Comparison of ENCODE assay signal across 34 cellular contexts in genomic region chr3:66539466-66539989, GRCh38.
"Had no signal": no experiment of that assay in that cellular context is flagged by ENCODE, and none has a peak within 500 bp of the region (broad histone marks: within the 10 kb centered on the region; RNA-seq: fewer than 3 reads in every experiment).

No MANE protein-coding gene starts in this region.

- H3K27ac ChIP-seq: adrenal gland, Peyer's patch, VCaP had no signal

- H3K27me3 ChIP-seq: adrenal gland, Peyer's patch had no signal

- DNase-seq: activated B cell treated with CpG ODN at 0.5 μM for 24 hours; activated CD4-positive, alpha-beta memory T cell treated with anti-CD3 and anti-CD28 coated beads for 36 hours; activated CD4-positive, alpha-beta T cell treated with anti-CD3 and anti-CD28 coated beads for 4 hours; activated CD4-positive, alpha-beta T cell treated with anti-CD3 and anti-CD28 coated beads, Interleukin-2, amount 50 U/mL, for 1 hour; activated CD4-positive, CD25-positive, alpha-beta regulatory T cell treated with anti-CD3 and anti-CD28 coated beads, Interleukin-2, amount 50 U/mL, for 72 hours; activated CD8-positive, alpha-beta memory T cell treated with anti-CD3 and anti-CD28 coated beads, Interleukin-2, amount 50 U/mL, for 4 hours; activated gamma-delta T cell treated with Interleukin-2 at 50 U/mL for 16 hours; activated naive CD4-positive, alpha-beta T cell treated with anti-CD3 and anti-CD28 coated beads for 36 hours; activated T-cell treated with anti-CD3 and anti-CD28 coated beads for 4 hours; activated T-cell treated with anti-CD3 and anti-CD28 coated beads, Interleukin-2, amount 50 U/mL, for 4 hours; adrenal gland; caudate nucleus; cerebellar nuclear complex; KG1; MM.1S; NCI-H1105; NCI-H1417 treated with DMSO at 0.1 percent for 48 hours; NCI-H187 treated with DMSO at 0.1 percent for 48 hours; NCI-H2081; NCI-H2171 treated with DMSO at 0.1 percent for 48 hours; NCI-H345; NCI-H510A; NCI-H526; NCI-H748 treated with DMSO at 0.1 percent for 48 hours; NK-92 treated with Interleukin-12 subunit alpha and Interleukin-12 subunit beta, amount 100 ng/mL, for 24 hours; PC-3; Peyer's patch; RPMI8226; SHP77 treated with DMSO at 0.1 percent for 48 hours; SW 1271; T-helper 1 cell; T-helper 2 cell; T-helper 9 cell had no signal

- H3K36me3 ChIP-seq: adrenal gland, Peyer's patch had no signal

- H3K4me3 ChIP-seq: adrenal gland, Peyer's patch had no signal

- H3K9me3 ChIP-seq: adrenal gland, Peyer's patch had no signal

- H3K4me1 ChIP-seq: adrenal gland, Peyer's patch had no signal
